Comparison of ENCODE assay signal across 1 cellular context in genomic region chr1:93344484-93344883, GRCh38.
TF ChIP-seq lines count a peak whose summit lies in the region.

No MANE protein-coding gene starts in this region.

TF ChIP-seq in HepG2, 621 proteins besides CTCF, POLR2A, EP300 and RAD21 (continued from another document and continues in another):
- no peak for TF ChIP-seq ZNF614 (CRISPR knock-in tag; IDR thresholded peaks at IDR 0.05; ENCODE audit: borderline replicate concordance)
- TF ChIP-seq EEA1 (CRISPR knock-in tag; IDR thresholded peaks at IDR 0.05; ENCODE audit: borderline replicate concordance) = no peak
- peak; percentile 53; the same call in 1 of the 2 replicates for TF ChIP-seq ZNF362 (CRISPR knock-in tag; IDR thresholded peaks at IDR 0.05; ENCODE audit: borderline replicate concordance)
- no peak for TF ChIP-seq ZBTB44 (CRISPR knock-in tag; IDR thresholded peaks at IDR 0.05)
- TF ChIP-seq MLXIP (CRISPR knock-in tag; IDR thresholded peaks at IDR 0.05; ENCODE audit: borderline replicate concordance) = no peak
- no peak for TF ChIP-seq ZNF761 (CRISPR knock-in tag; conservative IDR thresholded peaks at IDR 0.05)
- no peak for TF ChIP-seq FUBP1 (CRISPR knock-in tag; IDR thresholded peaks at IDR 0.05; ENCODE audit: borderline replicate concordance)
- TF ChIP-seq ZKSCAN8 (CRISPR knock-in tag; IDR thresholded peaks at IDR 0.05; ENCODE audit: borderline replicate concordance) = no peak
- no peak for TF ChIP-seq ZNF333 (CRISPR knock-in tag; IDR thresholded peaks at IDR 0.05; ENCODE audit: borderline replicate concordance)
- no peak for TF ChIP-seq USF2 (IDR thresholded peaks at IDR 0.05; ENCODE audit: low read depth, low read length)
- no peak for TF ChIP-seq USF2 (CRISPR knock-in tag; IDR thresholded peaks at IDR 0.05; ENCODE audit: borderline replicate concordance)
- TF ChIP-seq HMGA1 (CRISPR knock-in tag; conservative IDR thresholded peaks at IDR 0.05) = no peak
- no peak for TF ChIP-seq SMC3 (IDR thresholded peaks at IDR 0.05; ENCODE audit: low read length)
- no peak for TF ChIP-seq POGK (CRISPR knock-in tag; conservative IDR thresholded peaks at IDR 0.05)
- peak; percentile 42; the same call in 1 of the 2 replicates for TF ChIP-seq SALL1 (CRISPR knock-in tag; IDR thresholded peaks at IDR 0.05)
- TF ChIP-seq ZNF407 (CRISPR knock-in tag; IDR thresholded peaks at IDR 0.05; ENCODE audit: not compliant biosample characterization) = no peak
- TF ChIP-seq ZFP90 (CRISPR knock-in tag; IDR thresholded peaks at IDR 0.05; ENCODE audit: borderline replicate concordance) = no peak
- no peak for TF ChIP-seq DNMT3B (CRISPR knock-in tag; conservative IDR thresholded peaks at IDR 0.05)
- TF ChIP-seq RAD51 (IDR thresholded peaks at IDR 0.05; ENCODE audit: borderline replicate concordance) = no peak
- no peak for TF ChIP-seq KLF9 (CRISPR knock-in tag; IDR thresholded peaks at IDR 0.05; ENCODE audit: low read depth)
- TF ChIP-seq ZNF264 (CRISPR knock-in tag; IDR thresholded peaks at IDR 0.05) = no peak
- no peak for TF ChIP-seq ATF7 (IDR thresholded peaks at IDR 0.05)
- no peak for TF ChIP-seq ATF7 (CRISPR knock-in tag; IDR thresholded peaks at IDR 0.05)
- TF ChIP-seq PATZ1 (CRISPR knock-in tag; IDR thresholded peaks at IDR 0.05) = no peak
- TF ChIP-seq JDP2 (CRISPR knock-in tag; IDR thresholded peaks at IDR 0.05; ENCODE audit: borderline replicate concordance) = no peak
- TF ChIP-seq ZNF572 (CRISPR knock-in tag; IDR thresholded peaks at IDR 0.05) = no peak
- peak; percentile 16; the same call in 1 of the 2 replicates for TF ChIP-seq HNF4A (CRISPR knock-in tag; IDR thresholded peaks at IDR 0.05)
- TF ChIP-seq ARNT2 (CRISPR knock-in tag; IDR thresholded peaks at IDR 0.05; ENCODE audit: low read depth) = no peak
- no peak for TF ChIP-seq IRF1 (CRISPR knock-in tag; IDR thresholded peaks at IDR 0.05; ENCODE audit: low read depth)
- TF ChIP-seq ZNF432 (CRISPR knock-in tag; IDR thresholded peaks at IDR 0.05; ENCODE audit: borderline replicate concordance) = no peak
- TF ChIP-seq RFX5 (IDR thresholded peaks at IDR 0.05; ENCODE audit: low read depth, low read length) = no peak
- no peak for TF ChIP-seq ZNF547 (CRISPR knock-in tag; IDR thresholded peaks at IDR 0.05)
- TF ChIP-seq GLI4 (CRISPR knock-in tag; IDR thresholded peaks at IDR 0.05; ENCODE audit: borderline replicate concordance) = no peak
- no peak for TF ChIP-seq NKX3-1 (CRISPR knock-in tag; IDR thresholded peaks at IDR 0.05)
- TF ChIP-seq NFKB2 (CRISPR knock-in tag; IDR thresholded peaks at IDR 0.05; ENCODE audit: borderline replicate concordance) = no peak
